ENCODE assay signal across 8 cellular contexts in genomic region chr9:136726118-136726517, GRCh38. TPM values are rescaled to one million over a fixed set of nuclear protein-coding genes. Genes with fewer than 3 reads are reported as not detected.
DNase-seq lines count a peak whose midpoint lies in the region; ATAC-seq and TF ChIP-seq lines count a peak whose summit lies in the region.
"Had no signal": no experiment of that assay in that cellular context is flagged by ENCODE, and none has a peak within 500 bp of the region (broad histone marks: within the 10 kb centered on the region; RNA-seq: fewer than 3 reads in every experiment).

No MANE protein-coding gene starts in this region.

- POLR2A ChIA-PET in T-cell (lab: Charles Lee): no interaction called here

- intact Hi-C loops in sigmoid colon (cut with DNase I): loop anchor here (2.0 kb wide), 1 partner anchor 39 kb away; the partner anchor contains the start of gene AGPAT2

- peaks cover 31% of the 10 kb centered on the region for H3K36me3 Mint-ChIP-seq in T-cell

- peaks cover 24 to 35% (median 27%) of the 10 kb centered on the region in 3 donors for H3K4me1 Mint-ChIP-seq in T-cell

- H3K4me3 Mint-ChIP-seq in T-cell: peak overlapping the region; percentile 92 to 95 (median 92)

- DNase-seq in GM23248: no peak
- DNase-seq in T-cell: no peak
- no peak for DNase-seq in fibroblast of pulmonary artery (ENCODE audit: low read depth)
- DNase-seq in sigmoid colon: no peak
- DNase-seq in NCI-H128 (lab: John Stamatoyannopoulos, UW; ENCODE audit: unreplicated experiment): no peak
- no peak for DNase-seq in HuH-7 (ENCODE audit: low spot score)
- no peak for DNase-seq in effector CD8-positive, alpha-beta T cell (lab: John Stamatoyannopoulos, UW)
- DNase-seq: NCI-H69 had no signal

- WGBS in GM23248 (ENCODE audit: low coverage in 1 of 2, low lambda C conversion rate in 2 of 2, missing lambda C conversion rate in 2 of 2), 2 experiments: 51 to 56% methylated on average over 16 of the region's 16 CpGs
- WGBS in sigmoid colon, 2 donors: 49 to 73% methylated on average over 16 of the region's 16 CpGs

- H3K27me3 Mint-ChIP-seq in T-cell: no peaks in the 10 kb centered on the region

- in situ Hi-C loops in GM23248 (cut with MboI): no loop called here

- H3K4me1 ChIP-seq in GM23248 (ENCODE audit: insufficient read depth): peaks cover 24% of the 10 kb centered on the region
- H3K4me1 ChIP-seq in sigmoid colon: peaks cover 0 to 65% (median 44%) of the 10 kb centered on the region in 4 donors

- peaks cover 49% of the 10 kb centered on the region for H3K79me2 ChIP-seq in GM23248 (ENCODE audit: insufficient read depth)

- TF ChIP-seq POLR2A in sigmoid colon (IDR thresholded peaks at IDR 0.05): no peak

- peaks cover 17% of the 10 kb centered on the region; the same call in 1 of the 2 replicates for H4K20me1 ChIP-seq in GM23248 (ENCODE audit: insufficient read depth)

- H3K9me3 ChIP-seq in GM23248 (ENCODE audit: low read depth) (no peaks in the 10 kb centered on the region), sigmoid colon (no peaks in the 10 kb centered on the region)

- ATAC-seq in T-cell (replicated peaks in 1 of 4): no peak

- H2AFZ ChIP-seq in GM23248: no peak overlapping the region

- H3K36me3 ChIP-seq in GM23248 (ENCODE audit: low read depth) (peaks cover 15% of the 10 kb centered on the region; the same call in 1 of the 2 replicates), sigmoid colon (peaks cover 33 to 55% (median 35%) of the 10 kb centered on the region in 4 donors)

- no peaks in the 10 kb centered on the region for H3K9me2 ChIP-seq in GM23248 (ENCODE audit: insufficient read depth)

- TF ChIP-seq CTCF in fibroblast of pulmonary artery (IDR thresholded peaks at IDR 0.05; ENCODE audit: low read length, missing control alignments) (no peak), sigmoid colon (IDR thresholded peaks at IDR 0.05) (no peak)

- peak overlapping the region; percentile 40 for H3K27ac ChIP-seq in GM23248
- peak overlapping the region in 2 of 4 donors; percentile 85 to 87 for H3K27ac ChIP-seq in sigmoid colon

- peak overlapping the region; percentile 79 to 93 for H3K27ac Mint-ChIP-seq in T-cell

- H3K27me3 ChIP-seq in GM23248 (replicated peaks; ENCODE audit: insufficient read depth) (no peaks in the 10 kb centered on the region), sigmoid colon (no peaks in the 10 kb centered on the region)

- peaks cover 41% of the 10 kb centered on the region for H3F3A ChIP-seq in GM23248 (ENCODE audit: insufficient read depth)

- peak overlapping the region; percentile 84 for H3K4me3 ChIP-seq in GM23248
- H3K4me3 ChIP-seq in fibroblast of pulmonary artery (replicated peaks; ENCODE audit: low read depth, low read length): peak overlapping the region; percentile 98
- H3K4me3 ChIP-seq in sigmoid colon: peak overlapping the region in 3 of 4 donors; percentile 63 to 88 (median 64)

- TF ChIP-seq EP300 in sigmoid colon (IDR thresholded peaks at IDR 0.05): no peak

- peak overlapping the region; percentile 92 for H3K4me2 ChIP-seq in GM23248 (ENCODE audit: unreplicated experiment)

- CTCF ChIA-PET in T-cell (lab: Charles Lee): interaction anchor here in 1 of 2 donors (0.6 to 1.6 kb wide), 2 partner anchors 25 to 497 kb away, joined by 5 to 7 read pairs; no protein-coding TSS in a partner anchor

- H3K9ac ChIP-seq in GM23248: peak overlapping the region; percentile 94

- no peaks in the 10 kb centered on the region for H3K9me3 Mint-ChIP-seq in T-cell

RNA-seq across cellular contexts. Expression of gene DIPK1B, which starts 13.7 kb away (rescaled TPM):
- not detected in 2 replicates for total RNA-seq in GM23248 (2014; rRNA removed; shearing (Covaris generic))
- polyA plus RNA-seq in GM23248 (2016; fragmentation: Nextera tagmentation; extraction: Ambion mirVana): 0.15 TPM in 1 of 2 replicates, not detected in the other
- total RNA-seq in T-cell: 1 to 10 TPM in 1 of 5 donors, under 1 TPM in 4; 0.25 to 2.1 (median 0.77) TPM
- total RNA-seq in sigmoid colon: 10 to 100 TPM in 3 of 4 donors, 1 to 10 TPM in 1; 9.6 to 18.3 (median 14.3) TPM
- polyA plus RNA-seq in sigmoid colon: 1 to 10 TPM in 1 of 3 donors, under 1 TPM in 2; 0.23 to 6.5 (median 0.60) TPM

RNA-seq across cellular contexts. Expression of gene LCN10, which starts 16.6 kb away (rescaled TPM):
- not detected in 2 replicates for total RNA-seq in GM23248 (2014; rRNA removed; shearing (Covaris generic))
- polyA plus RNA-seq in GM23248 (2016; fragmentation: Nextera tagmentation; extraction: Ambion mirVana) (not detected in 2 replicates), sigmoid colon (1 to 10 TPM; 1.2 to 9.2 (median 1.8) TPM)
- total RNA-seq in T-cell (1 to 10 TPM; 1.3 to 2.8 (median 2.2) TPM), sigmoid colon (1 to 10 TPM; 1.5 to 6.4 (median 2.1) TPM)

RNA-seq across cellular contexts. Expression of gene LCN6, which starts 22.2 kb away (rescaled TPM):
- not detected in 2 replicates for total RNA-seq in GM23248 (2014; rRNA removed; shearing (Covaris generic))
- polyA plus RNA-seq in GM23248 (2016; fragmentation: Nextera tagmentation; extraction: Ambion mirVana): not detected in 2 replicates
- not detected for total RNA-seq in T-cell
- 10 to 100 TPM in 1 of 4 donors, 1 to 10 TPM in 3; 1.2 to 19.1 (median 8.1) TPM for total RNA-seq in sigmoid colon
- polyA plus RNA-seq in sigmoid colon: 1 to 10 TPM; 2.3 to 5.9 (median 4.2) TPM

RNA-seq across cellular contexts. Expression of gene LCN8, which starts 31.9 kb away (rescaled TPM):
- not detected in 2 replicates for total RNA-seq in GM23248 (2014; rRNA removed; shearing (Covaris generic))
- polyA plus RNA-seq in GM23248 (2016; fragmentation: Nextera tagmentation; extraction: Ambion mirVana): not detected in 2 replicates
- total RNA-seq in T-cell: under 1 TPM in 1 of 5 donors, not detected in 4; 0.16 TPM
- not detected for total RNA-seq in sigmoid colon
- polyA plus RNA-seq in sigmoid colon: under 1 TPM in 1 of 3 donors, not detected in 2; 0.04 TPM

RNA-seq across cellular contexts. Expression of gene LCN15, which starts 38.2 kb away (rescaled TPM):
- total RNA-seq in GM23248 (2014; rRNA removed; shearing (Covaris generic)): not detected in 2 replicates
- polyA plus RNA-seq in GM23248 (2016; fragmentation: Nextera tagmentation; extraction: Ambion mirVana): not detected in 2 replicates
- not detected for total RNA-seq in T-cell
- not detected for total RNA-seq in sigmoid colon
- polyA plus RNA-seq in sigmoid colon: 1 to 10 TPM in 2 of 3 donors, under 1 TPM in 1; 0.70 to 9.0 (median 6.6) TPM
